9 cellular contexts compared by ENCODE assay signal in the genomic region with DNA sequence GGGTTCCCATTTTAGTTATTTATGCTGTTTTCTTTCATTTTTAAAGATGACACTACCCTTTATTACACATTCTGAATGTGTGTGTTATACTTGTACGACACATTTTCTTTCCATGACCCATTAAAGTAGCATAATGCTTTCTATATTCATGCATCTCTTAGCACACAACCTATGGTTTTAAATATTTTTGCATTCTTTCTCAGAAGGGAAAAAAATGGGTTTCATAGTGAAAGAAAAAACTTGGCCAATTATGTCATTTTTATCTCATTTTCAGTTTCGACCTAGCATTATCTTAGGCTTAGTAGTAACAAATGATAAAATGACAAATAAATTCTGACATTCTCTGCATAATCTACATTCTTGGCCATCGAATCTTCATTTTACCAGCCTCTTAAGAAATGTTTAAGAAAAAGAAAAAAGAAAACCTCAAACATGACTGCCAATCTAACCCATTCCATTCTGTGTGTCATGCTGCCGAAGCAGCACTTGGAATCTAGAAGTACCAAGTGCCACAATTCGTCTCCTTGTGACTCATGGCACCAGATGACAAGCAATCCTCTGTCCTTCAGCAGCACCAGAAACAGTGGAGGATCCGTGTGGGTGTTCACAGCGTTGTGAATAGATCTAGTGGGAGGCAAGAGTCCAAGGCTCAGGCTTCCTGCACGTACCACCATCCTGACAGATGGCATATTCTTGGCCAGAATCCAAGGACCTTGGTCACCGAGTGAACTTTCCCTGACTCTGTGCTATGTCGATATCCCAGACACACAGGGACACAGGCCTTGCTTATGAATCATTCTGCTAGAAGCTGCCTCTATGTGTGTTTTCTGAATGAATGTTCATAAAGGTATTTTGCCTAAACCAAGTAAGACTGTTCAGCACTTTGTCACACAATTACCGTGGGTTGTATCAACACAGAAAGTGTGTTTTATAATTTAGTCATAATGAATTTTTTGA.
DNase-seq lines count a peak whose midpoint lies in the region; ATAC-seq lines count a peak whose summit lies in the region.
"Had no signal": no experiment of that assay in that cellular context is flagged by ENCODE, and none has a peak within 500 bp of the region (broad histone marks: within the 10 kb centered on the region; RNA-seq: fewer than 3 reads in every experiment).

No MANE protein-coding gene starts in this region.

- peak overlapping the region; percentile 40 for H3K27ac ChIP-seq in epithelial cell of prostate
- H3K27ac ChIP-seq: BLaER1 treated with 17β-estradiol and CSF1 and Interleukin-3, amounts not matched to agents 10 nM and 100 nM had no signal

- H3K4me1 Mint-ChIP-seq in activated CD4-positive, alpha-beta T cell treated with anti-CD3 and anti-CD28 coated beads for 36 hours, result peaks cover 3% of the 10 kb centered on the region

- no peak overlapping the region for H3K4me3 Mint-ChIP-seq in activated CD4-positive, alpha-beta T cell treated with anti-CD3 and anti-CD28 coated beads for 36 hours

- peak; percentile 53 for ATAC-seq in activated CD4-positive, alpha-beta T cell treated with anti-CD3 and anti-CD28 coated beads for 36 hours
- ATAC-seq in HG02970 (IDR thresholded peaks at IDR 0.05; ENCODE audit: low FRiP score, unreplicated experiment) (peak; percentile 76), GM18873 (IDR thresholded peaks at IDR 0.05; ENCODE audit: low FRiP score, unreplicated experiment) (no peak)

- no peaks in the 10 kb centered on the region for H3K27me3 Mint-ChIP-seq in activated CD4-positive, alpha-beta T cell treated with anti-CD3 and anti-CD28 coated beads for 36 hours

- intact Hi-C loops in activated CD4-positive, alpha-beta T cell treated with anti-CD3 and anti-CD28 coated beads for 36 hours (cut with DNase I, micrococcal nuclease), result no loop called here

- no peak overlapping the region for H3K27ac Mint-ChIP-seq in activated CD4-positive, alpha-beta T cell treated with anti-CD3 and anti-CD28 coated beads for 36 hours

- DNase-seq in activated CD4-positive, alpha-beta T cell treated with anti-CD3 and anti-CD28 coated beads for 36 hours, result peak; percentile 9
- no peak for DNase-seq in activated CD4-positive, alpha-beta T cell treated with anti-CD3 and anti-CD28 coated beads for 1 hour
- peak; percentile 63 for DNase-seq in OCI-M1 (lab: John Stamatoyannopoulos, UW)
- DNase-seq in epithelial cell of prostate (ENCODE audit: low read depth, low spot score), result peak; percentile 87
- DNase-seq in non-pigmented ciliary epithelial cell (ENCODE audit: low read depth), result peak; percentile 96
- no peak for DNase-seq in CD1c-positive myeloid dendritic cell (ENCODE audit: extremely low spot score)

- H3K36me3 Mint-ChIP-seq in activated CD4-positive, alpha-beta T cell treated with anti-CD3 and anti-CD28 coated beads for 36 hours (ENCODE audit: low read depth), result no peaks in the 10 kb centered on the region

- POLR2A ChIA-PET in activated CD4-positive, alpha-beta T cell treated with anti-CD3 and anti-CD28 coated beads for 36 hours (lab: Charles Lee), result no interaction called here

- no peaks in the 10 kb centered on the region for H3K9me3 Mint-ChIP-seq in activated CD4-positive, alpha-beta T cell treated with anti-CD3 and anti-CD28 coated beads for 36 hours (ENCODE audit: low read depth)

- CTCF ChIA-PET in activated CD4-positive, alpha-beta T cell treated with anti-CD3 and anti-CD28 coated beads for 36 hours (lab: Charles Lee), result no interaction called here

Comparison
In these comparisons a context has a peak if more than half of its experiments do, and no peak if none do; other contexts are left out.
1. DNase-seq: peak in activated CD4-positive, alpha-beta T cell treated with anti-CD3 and anti-CD28 coated beads for 36 hours (single experiment), OCI-M1 (single experiment), epithelial cell of prostate (single experiment) and non-pigmented ciliary epithelial cell (single experiment); none in activated CD4-positive, alpha-beta T cell treated with anti-CD3 and anti-CD28 coated beads for 1 hour (single experiment) and CD1c-positive myeloid dendritic cell (single experiment).